14 cellular contexts compared by ENCODE assay signal in genomic region chr11:11349870-11350325, GRCh38. TPM values are rescaled to one million over a fixed set of nuclear protein-coding genes. Genes with fewer than 3 reads are reported as not detected.
A peak's percentile ranks its signal among the peaks of the same experiment; 100 is the strongest.
DNase-seq lines count a peak whose midpoint lies in the region; ATAC-seq, FAIRE-seq and TF ChIP-seq lines count a peak whose summit lies in the region.
"Had no signal": no experiment of that assay in that cellular context is flagged by ENCODE, and none has a peak within 500 bp of the region (broad histone marks: within the 10 kb centered on the region; RNA-seq: fewer than 3 reads in every experiment).

No MANE protein-coding gene starts in this region.

- H3K36me3 Mint-ChIP-seq in activated T-cell treated with anti-CD3 and anti-CD28 coated beads, Interleukin-2, amount 50 U/mL, for 24 hours (ENCODE audit: low read depth): no peaks in the 10 kb centered on the region
- H3K36me3 Mint-ChIP-seq in natural killer cell treated with Interleukin-12 subunit alpha and Interleukin-12 subunit beta and Interleukin-15 and Interleukin-18, amount 100 ng/mL, for 72 hours: no peaks in the 10 kb centered on the region
- H3K36me3 Mint-ChIP-seq: activated naive CD4-positive, alpha-beta T cell treated with anti-CD3 and anti-CD28 coated beads, Interleukin-2, amount 50 U/mL, for 72 hours; naive B cell had no signal

- TF ChIP-seq EP300 in HepG2 (IDR thresholded peaks at IDR 0.05; ENCODE audit: low read depth in 2 of 2, low read length in 2 of 2) (no peak), HepG2 (CRISPR knock-in tag; IDR thresholded peaks at IDR 0.05; ENCODE audit: borderline replicate concordance) (no peak)

- no peak for FAIRE-seq in HepG2 (lab: Jason Lieb, UNC)
- no peak for FAIRE-seq in endothelial cell of umbilical vein (lab: Jason Lieb, UNC)
- FAIRE-seq: A549 had no signal

- H3K9ac ChIP-seq in liver (ENCODE audit: low read depth in 1 of 2, low read length in 2 of 2) (no peak overlapping the region), HepG2 (ENCODE audit: insufficient read depth, low read depth, low read length) (no peak overlapping the region), endothelial cell of umbilical vein (replicated peaks; ENCODE audit: extremely low read depth, insufficient read depth, low read length) (no peak overlapping the region)

- no peak for DNase-seq in HepG2 (ENCODE audit: low spot score)
- peak; percentile 56 for DNase-seq in endothelial cell of umbilical vein (ENCODE audit: low read depth, low spot score)
- peak; percentile 21 for DNase-seq in medulla oblongata (ENCODE audit: extremely low spot score)
- DNase-seq in aorta: no peak
- DNase-seq in T-helper 9 cell: no peak
- no peak for DNase-seq in activated T-cell treated with anti-CD3 and anti-CD28 coated beads, Interleukin-2, amount 50 U/mL, for 24 hours
- DNase-seq in natural killer cell treated with Interleukin-12 subunit alpha and Interleukin-12 subunit beta and Interleukin-15 and Interleukin-18, amount 100 ng/mL, for 72 hours (ENCODE audit: low spot score): no peak
- DNase-seq: naive B cell, NCI-H1105 treated with DMSO at 0.1 percent for 48 hours had no signal

- H3K4me3 Mint-ChIP-seq in activated T-cell treated with anti-CD3 and anti-CD28 coated beads, Interleukin-2, amount 50 U/mL, for 24 hours: no peak overlapping the region
- H3K4me3 Mint-ChIP-seq in natural killer cell treated with Interleukin-12 subunit alpha and Interleukin-12 subunit beta and Interleukin-15 and Interleukin-18, amount 100 ng/mL, for 72 hours: no peak overlapping the region
- H3K4me3 Mint-ChIP-seq: naive B cell had no signal

- H3K79me2 ChIP-seq in HepG2 (ENCODE audit: insufficient read depth, low read length): no peaks in the 10 kb centered on the region
- no peaks in the 10 kb centered on the region for H3K79me2 ChIP-seq in endothelial cell of umbilical vein (ENCODE audit: control insufficient read depth, insufficient read depth, low read length)

- ATAC-seq in HepG2: no peak
- peak; percentile 52 for ATAC-seq in aorta (ENCODE audit: low FRiP score)
- no peak for ATAC-seq in natural killer cell treated with Interleukin-12 subunit alpha and Interleukin-12 subunit beta and Interleukin-15 and Interleukin-18, amount 100 ng/mL, for 72 hours
- ATAC-seq: A549; activated naive CD4-positive, alpha-beta T cell treated with anti-CD3 and anti-CD28 coated beads, Interleukin-2, amount 50 U/mL, for 72 hours; esophagus mucosa had no signal

- TF ChIP-seq CTCF in liver (IDR thresholded peaks at IDR 0.05; ENCODE audit: low read depth, low read length, missing input control) (no peak), HepG2 (CRISPR knock-in tag; IDR thresholded peaks at IDR 0.05) (no peak), endothelial cell of umbilical vein (IDR thresholded peaks at IDR 0.05; ENCODE audit: extremely low read depth in 1 of 2, insufficient read depth in 1 of 2, low read depth in 1 of 2, low read length in 2 of 2) (no peak)

- no peak overlapping the region for H2AFZ ChIP-seq in HepG2 (ENCODE audit: low read length)
- H2AFZ ChIP-seq in endothelial cell of umbilical vein (ENCODE audit: low read depth, low read length): no peak overlapping the region

- H3K27me3 ChIP-seq in liver (ENCODE audit: control insufficient read depth in 4 of 4, insufficient read depth in 4 of 4, low read length in 3 of 4) (no peaks in the 10 kb centered on the region), HepG2 (ENCODE audit: control insufficient read depth in 1 of 2, insufficient read depth in 2 of 2, low read length in 2 of 2) (peaks cover 4 to 8% of the 10 kb centered on the region in 2 experiments; a peak in 3 of 5 replicates), endothelial cell of umbilical vein (ENCODE audit: control insufficient read depth in 2 of 2, insufficient read depth in 2 of 2, low read length in 2 of 2) (peaks cover 0 to 2% of the 10 kb centered on the region in 2 experiments), aorta (ENCODE audit: control insufficient read depth in 1 of 2, insufficient read depth in 2 of 2, low read length in 1 of 2) (no peaks in the 10 kb centered on the region)
- H3K27me3 ChIP-seq: vagina had no signal

- no TSS peak for BruUV-seq in HepG2 (replicated peaks; lab: Mats Ljungman, UMichigan)
- BruUV-seq in endothelial cell of umbilical vein (replicated peaks; lab: Mats Ljungman, UMichigan): no TSS peak

- H4K20me1 ChIP-seq in HepG2 (ENCODE audit: insufficient read depth, low read length) (no peaks in the 10 kb centered on the region), endothelial cell of umbilical vein (replicated peaks; ENCODE audit: control insufficient read depth, extremely low read depth, insufficient read depth, low read length) (no peaks in the 10 kb centered on the region)

- CTCF ChIA-PET in HepG2 (lab: Yijun Ruan, JAX; ENCODE audit: low intra/inter-chr PET ratio, low total read pairs) (no interaction called here), endothelial cell of umbilical vein (lab: Charles Lee) (interaction anchor here (1.0 kb wide), 1 partner anchor 437 kb away, joined by 3 read pairs; no protein-coding TSS in a partner anchor)

- dilution Hi-C loops in endothelial cell of umbilical vein (cut with MboI; ENCODE audit: extremely low pct_ligation_motif_present, low sequenced_read_pairs): no loop called here

- no peaks in the 10 kb centered on the region for H3K36me3 ChIP-seq in liver (ENCODE audit: control insufficient read depth in 4 of 4, insufficient read depth in 3 of 4, low read depth in 1 of 4, low read length in 3 of 4)
- no peaks in the 10 kb centered on the region for H3K36me3 ChIP-seq in HepG2 (replicated peaks in 1 of 2; ENCODE audit: control insufficient read depth in 1 of 2, insufficient read depth in 2 of 2, low read length in 2 of 2)
- no peaks in the 10 kb centered on the region for H3K36me3 ChIP-seq in endothelial cell of umbilical vein (ENCODE audit: control insufficient read depth in 2 of 2, extremely low read depth in 1 of 2, insufficient read depth in 2 of 2, low read length in 2 of 2)
- no peaks in the 10 kb centered on the region for H3K36me3 ChIP-seq in aorta (ENCODE audit: control insufficient read depth in 1 of 2, insufficient read depth in 2 of 2, low read length in 1 of 2)
- H3K36me3 ChIP-seq: vagina had no signal

- H3K27ac ChIP-seq in liver (ENCODE audit: low read depth in 1 of 2, low read length in 2 of 2) (no peak overlapping the region), HepG2 (ENCODE audit: extremely low read length, insufficient read depth, low read length) (no peak overlapping the region), endothelial cell of umbilical vein (ENCODE audit: insufficient read depth, low read depth, low read length) (no peak overlapping the region), aorta (ENCODE audit: low read depth in 1 of 2, low read length in 2 of 2) (no peak overlapping the region)
- H3K27ac ChIP-seq: A549, vagina had no signal

- H3K27me3 Mint-ChIP-seq in activated T-cell treated with anti-CD3 and anti-CD28 coated beads, Interleukin-2, amount 50 U/mL, for 24 hours: peaks cover 4% of the 10 kb centered on the region
- H3K27me3 Mint-ChIP-seq in natural killer cell treated with Interleukin-12 subunit alpha and Interleukin-12 subunit beta and Interleukin-15 and Interleukin-18, amount 100 ng/mL, for 72 hours: peaks cover 9 to 11% of the 10 kb centered on the region in 2 donors

- no peaks in the 10 kb centered on the region for H3K9me3 Mint-ChIP-seq in activated T-cell treated with anti-CD3 and anti-CD28 coated beads, Interleukin-2, amount 50 U/mL, for 24 hours
- no peaks in the 10 kb centered on the region for H3K9me3 Mint-ChIP-seq in natural killer cell treated with Interleukin-12 subunit alpha and Interleukin-12 subunit beta and Interleukin-15 and Interleukin-18, amount 100 ng/mL, for 72 hours
- H3K9me3 Mint-ChIP-seq: activated naive CD4-positive, alpha-beta T cell treated with anti-CD3 and anti-CD28 coated beads, Interleukin-2, amount 50 U/mL, for 72 hours; naive B cell had no signal

- peak in 1 of 2 donors; percentile 36 for TF ChIP-seq RAD21 in liver (IDR thresholded peaks at IDR 0.05)
- no peak for TF ChIP-seq RAD21 in HepG2 (CRISPR knock-in tag; IDR thresholded peaks at IDR 0.05)

- in situ Hi-C loops in HepG2 (cut with HindIII; ENCODE audit: extremely low pct_ligation_motif_present, low pct_unique_long_range_greater_than_20kb): no loop called here

- POLR2A ChIA-PET in HepG2 (lab: Yijun Ruan, JAX) (no interaction called here), endothelial cell of umbilical vein (lab: Charles Lee) (no interaction called here)

- no peak for TF ChIP-seq POLR2A in HepG2 (IDR thresholded peaks at IDR 0.05; ENCODE audit: insufficient read depth in 1 of 2, low read depth in 2 of 2, low read length in 2 of 2)
- TF ChIP-seq POLR2A in endothelial cell of umbilical vein (IDR thresholded peaks at IDR 0.05; ENCODE audit: low read depth, low read length): no peak

- H3K4me1 Mint-ChIP-seq in activated T-cell treated with anti-CD3 and anti-CD28 coated beads, Interleukin-2, amount 50 U/mL, for 24 hours (ENCODE audit: low read depth): no peaks in the 10 kb centered on the region
- no peaks in the 10 kb centered on the region for H3K4me1 Mint-ChIP-seq in natural killer cell treated with Interleukin-12 subunit alpha and Interleukin-12 subunit beta and Interleukin-15 and Interleukin-18, amount 100 ng/mL, for 72 hours (ENCODE audit: low read depth in 2 of 2)
- H3K4me1 Mint-ChIP-seq: naive B cell had no signal

- H3K4me1 ChIP-seq in liver (ENCODE audit: control insufficient read depth in 4 of 4, insufficient read depth in 4 of 4, low read length in 3 of 4) (peaks cover 0 to 10% (median 7%) of the 10 kb centered on the region in 4 donors), HepG2 (ENCODE audit: insufficient read depth, low read length) (no peaks in the 10 kb centered on the region), endothelial cell of umbilical vein (ENCODE audit: control insufficient read depth, extremely low read depth, insufficient read depth, low read length) (peaks cover 7% of the 10 kb centered on the region), aorta (ENCODE audit: control insufficient read depth in 1 of 2, insufficient read depth in 2 of 2, low read length in 2 of 2) (peaks cover 2 to 3% of the 10 kb centered on the region in 2 donors)

- no peaks in the 10 kb centered on the region for H3K9me1 ChIP-seq in endothelial cell of umbilical vein (replicated peaks; ENCODE audit: control insufficient read depth, extremely low read depth, insufficient read depth, low read length)

- no peaks in the 10 kb centered on the region for H3K9me3 ChIP-seq in liver (ENCODE audit: control insufficient read depth in 4 of 4, low read length in 3 of 4)
- no peaks in the 10 kb centered on the region for H3K9me3 ChIP-seq in HepG2 (ENCODE audit: low read length)
- no peaks in the 10 kb centered on the region for H3K9me3 ChIP-seq in endothelial cell of umbilical vein (replicated peaks; ENCODE audit: control insufficient read depth, insufficient read depth, low read length)
- no peaks in the 10 kb centered on the region for H3K9me3 ChIP-seq in aorta (ENCODE audit: control insufficient read depth, low read length)
- H3K9me3 ChIP-seq: A549, vagina had no signal

- no peak overlapping the region for H3K4me3 ChIP-seq in liver (ENCODE audit: low read depth in 1 of 3, low read length in 3 of 3)
- no peak overlapping the region for H3K4me3 ChIP-seq in HepG2 (replicated peaks in 1 of 3; ENCODE audit: insufficient read depth in 1 of 3, low read depth in 2 of 3, low read length in 3 of 3)
- H3K4me3 ChIP-seq in endothelial cell of umbilical vein (replicated peaks in 1 of 3; ENCODE audit: insufficient read depth in 1 of 3, low read depth in 1 of 3, low read length in 3 of 3): no peak overlapping the region
- no peak overlapping the region for H3K4me3 ChIP-seq in aorta (ENCODE audit: low read length in 2 of 2)
- H3K4me3 ChIP-seq: A549, vagina had no signal

- H3K27ac Mint-ChIP-seq in activated T-cell treated with anti-CD3 and anti-CD28 coated beads, Interleukin-2, amount 50 U/mL, for 24 hours: no peak overlapping the region
- no peak overlapping the region for H3K27ac Mint-ChIP-seq in natural killer cell treated with Interleukin-12 subunit alpha and Interleukin-12 subunit beta and Interleukin-15 and Interleukin-18, amount 100 ng/mL, for 72 hours
- H3K27ac Mint-ChIP-seq: activated naive CD4-positive, alpha-beta T cell treated with anti-CD3 and anti-CD28 coated beads, Interleukin-2, amount 50 U/mL, for 72 hours; naive B cell had no signal

- WGBS in liver: 75% methylated on average over 1 of the region's 1 CpG
- WGBS in HepG2 (ENCODE audit: low lambda C conversion rate): 44% methylated on average over 1 of the region's 1 CpG
- WGBS in aorta, 2 donors: 7 to 13% methylated on average over 1 of the region's 1 CpG

- intact Hi-C loops in HepG2 (cut with micrococcal nuclease; ENCODE audit: unreplicated experiment) (no loop called here), endothelial cell of umbilical vein (cut with micrococcal nuclease) (no loop called here), aorta (cut with DNase I) (no loop called here)

- no peak overlapping the region for H3K4me2 ChIP-seq in HepG2 (ENCODE audit: low read depth, low read length)
- H3K4me2 ChIP-seq in endothelial cell of umbilical vein (ENCODE audit: insufficient read depth, low read length): no peak overlapping the region
- H3K4me2 ChIP-seq: A549 had no signal

RNA-seq across cellular contexts. Expression of gene CSNK2A3, which starts 3.2 kb away (rescaled TPM):
- under 1 TPM; 0.51 to 0.92 TPM for total RNA-seq in liver
- polyA plus RNA-seq in liver: under 1 TPM in 1 of 2 donors, not detected in 1; 0.59 TPM
- 3.5 and 5.4 TPM in 2 replicates for total RNA-seq in HepG2 (2016; rRNA removed; fragmentation: Illumina TruSeq; extraction: Trizol)
- 1.6 and 2.0 TPM in 2 replicates for total RNA-seq in HepG2 (2016; cell fraction: cytosol; rRNA removed; fragmentation: Illumina TruSeq; extraction: Trizol; ENCODE audit: low read depth)
- 3.4 and 4.2 TPM in 2 replicates for total RNA-seq in HepG2 (2016; cell fraction: insoluble cytoplasmic fraction; rRNA removed; fragmentation: Illumina TruSeq; extraction: Trizol)
- total RNA-seq in HepG2 (2016; cell fraction: membrane; rRNA removed; fragmentation: Illumina TruSeq; extraction: Trizol): 1.6 and 2.3 TPM in 2 replicates
- 0.90 and 1.8 TPM in 2 replicates for total RNA-seq in HepG2 (2016; cell fraction: nucleus; rRNA removed; fragmentation: Illumina TruSeq; extraction: Trizol)
- 1.5 and 1.7 TPM in 2 replicates for polyA plus RNA-seq in HepG2 (2011; rRNA removed)
- polyA plus RNA-seq in HepG2 (2011; cell fraction: cytosol; rRNA removed): 0.98 and 3.8 TPM in 2 replicates
- 0.71 and 1.1 TPM in 2 replicates for polyA plus RNA-seq in HepG2 (2011; cell fraction: nucleus; rRNA removed)
- 10.7 and 12.4 TPM in 2 replicates for polyA plus RNA-seq in HepG2 (2012)
- polyA plus RNA-seq in HepG2 (2016; cell fraction: cytosol; fragmentation: Illumina TruSeq; extraction: Trizol; ENCODE audit: low read depth): 0.42 TPM in 2 replicates
- 2.2 and 3.1 TPM in 2 replicates for polyA plus RNA-seq in HepG2 (2016; cell fraction: insoluble cytoplasmic fraction; fragmentation: Illumina TruSeq; extraction: Trizol; ENCODE audit: low read depth)
- 0.63 and 0.72 TPM in 2 replicates for polyA plus RNA-seq in HepG2 (2016; cell fraction: membrane; fragmentation: Illumina TruSeq; extraction: Trizol; ENCODE audit: low read depth)
- polyA plus RNA-seq in HepG2 (2016; cell fraction: nucleus; fragmentation: Illumina TruSeq; extraction: Trizol; ENCODE audit: insufficient read depth, low read depth): 1.2 and 2.1 TPM in 2 replicates
- 0.50 and 1.2 TPM in 2 replicates for polyA minus RNA-seq in HepG2 (2011; rRNA and poly(A)+ RNA removed; ENCODE audit: low replicate concordance)
- polyA minus RNA-seq in HepG2 (2011; cell fraction: cytosol; rRNA and poly(A)+ RNA removed): 1.9 and 3.0 TPM in 2 replicates
- polyA minus RNA-seq in HepG2 (2011; cell fraction: nucleus; rRNA and poly(A)+ RNA removed): 1.7 and 3.0 TPM in 2 replicates
- not detected in 2 replicates for total RNA-seq in endothelial cell of umbilical vein
- 0.25 and 0.41 TPM in 2 replicates for polyA plus RNA-seq in endothelial cell of umbilical vein
- 1.0 and 1.3 TPM in 2 replicates for polyA plus RNA-seq in endothelial cell of umbilical vein (2011; cell fraction: cytosol; rRNA removed)
- 0.24 and 0.93 TPM in 2 replicates for polyA plus RNA-seq in endothelial cell of umbilical vein (2011; cell fraction: nucleus; rRNA removed)
- polyA plus RNA-seq in endothelial cell of umbilical vein (2012): 7.9 and 13.3 TPM in 2 replicates
- 0.49 and 1.7 TPM in 2 replicates for polyA minus RNA-seq in endothelial cell of umbilical vein
- not detected for polyA minus RNA-seq in endothelial cell of umbilical vein (2011; cell fraction: cytosol; rRNA and poly(A)+ RNA removed)
- polyA minus RNA-seq in endothelial cell of umbilical vein (2011; cell fraction: nucleus; rRNA and poly(A)+ RNA removed): 0.72 TPM in 1 of 2 replicates, not detected in the other
- total RNA-seq in aorta: 1 to 10 TPM; 3.9 to 6.0 TPM
- polyA plus RNA-seq in aorta: under 1 TPM in 1 of 2 donors, not detected in 1; 0.51 TPM
- not detected for total RNA-seq in natural killer cell treated with Interleukin-12 subunit alpha and Interleukin-12 subunit beta and Interleukin-15 and Interleukin-18, amount 100 ng/mL, for 72 hours

Comparison
In these comparisons a context has a peak if more than half of its experiments do, and no peak if none do; other contexts are left out.
1. DNase-seq: peak in endothelial cell of umbilical vein (single experiment) and medulla oblongata (single experiment); none in HepG2 (single experiment), aorta (0 of 2), T-helper 9 cell (single experiment), activated T-cell treated with anti-CD3 and anti-CD28 coated beads, Interleukin-2, amount 50 U/mL, for 24 hours (single experiment) and natural killer cell treated with Interleukin-12 subunit alpha and Interleukin-12 subunit beta and Interleukin-15 and Interleukin-18, amount 100 ng/mL, for 72 hours (single experiment).